ENCODE assay signal across 27 cellular contexts in genomic region chr5:145803617-145804016, GRCh38.
"Had no signal": no experiment of that assay in that cellular context is flagged by ENCODE, and none has a peak within 500 bp of the region (broad histone marks: within the 10 kb centered on the region; RNA-seq: fewer than 3 reads in every experiment).

No MANE protein-coding gene starts in this region.

- H3K27ac ChIP-seq: heart right ventricle, hepatocyte, left ventricle myocardium inferior, parathyroid adenoma, psoas muscle, right atrium auricular region, right lobe of liver, stomach, thoracic aorta, tibial artery, upper lobe of right lung had no signal

- H3K36me3 Mint-ChIP-seq: naive thymus-derived CD4-positive, alpha-beta T cell; natural killer cell treated with Interleukin-12 subunit alpha and Interleukin-12 subunit beta and Interleukin-15 and Interleukin-18, amount 100 ng/mL, for 72 hours; stimulated activated naive B cell treated with anti-CD40 and anti-IgM and Interleukin-4, amounts not matched to agents 10 μg/mL and 1 μg/mL and 100 μg/mL, for 72 hours had no signal

- H3K27me3 Mint-ChIP-seq: natural killer cell treated with Interleukin-12 subunit alpha and Interleukin-12 subunit beta and Interleukin-15 and Interleukin-18, amount 100 ng/mL, for 72 hours; stimulated activated naive B cell treated with anti-CD40 and anti-IgM and Interleukin-4, amounts not matched to agents 10 μg/mL and 1 μg/mL and 100 μg/mL, for 72 hours had no signal

- DNase-seq: heart right ventricle; islet precursor cell; kidney glomerular epithelial cell; left cardiac atrium; left ventricle myocardium inferior; mesendoderm; naive thymus-derived CD4-positive, alpha-beta T cell; nucleus accumbens; psoas muscle; right lobe of liver; stimulated activated CD4-positive, alpha-beta T cell treated with anti-CD3 and anti-CD28 coated beads, Interleukin-1b, Interleukin-23, amount 100 ng/mL, for 48 hours; stimulated activated CD4-positive, alpha-beta T cell treated with anti-CD3 and anti-CD28 coated beads, Interleukin-2, amount 100 ng/mL, for 48 hours; stimulated activated naive B cell treated with anti-CD40 and anti-IgM and Interleukin-4, amounts not matched to agents 10 μg/mL and 1 μg/mL and 100 μg/mL, for 72 hours; stimulated activated naive CD8-positive, alpha-beta T cell treated with anti-CD3 and anti-CD28 coated beads, Interleukin-15, Interleukin-2, amounts not matched to agents 100 U/mL and 50 U/mL, for 24 hours; stomach; tibial artery; trophoblast cell; upper lobe of right lung had no signal

- H3K9me3 ChIP-seq: left ventricle myocardium inferior, psoas muscle, right atrium auricular region, right lobe of liver, stomach, thoracic aorta, tibial artery, upper lobe of right lung had no signal

- H3K4me1 Mint-ChIP-seq: mesothelial cell of epicardium; naive thymus-derived CD4-positive, alpha-beta T cell; stimulated activated naive B cell treated with anti-CD40 and anti-IgM and Interleukin-4, amounts not matched to agents 10 μg/mL and 1 μg/mL and 100 μg/mL, for 72 hours had no signal

- H3K4me3 ChIP-seq: heart right ventricle, hepatocyte, left ventricle myocardium inferior, lung, psoas muscle, right atrium auricular region, right lobe of liver, smooth muscle cell, stomach, thoracic aorta, tibial artery, upper lobe of right lung had no signal

- H3K36me3 ChIP-seq: left ventricle myocardium inferior, right atrium auricular region, right lobe of liver, upper lobe of right lung had no signal

- H3K4me1 ChIP-seq: heart right ventricle, left ventricle myocardium inferior, parathyroid adenoma, psoas muscle, right atrium auricular region, right lobe of liver, stomach, tibial artery, upper lobe of right lung had no signal

- H3K27me3 ChIP-seq: heart right ventricle, hepatocyte, right atrium auricular region, right lobe of liver, stomach, tibial artery, upper lobe of right lung had no signal

- H3K27ac Mint-ChIP-seq: mesothelial cell of epicardium; naive thymus-derived CD4-positive, alpha-beta T cell; natural killer cell treated with Interleukin-12 subunit alpha and Interleukin-12 subunit beta and Interleukin-15 and Interleukin-18, amount 100 ng/mL, for 72 hours; stimulated activated naive B cell treated with anti-CD40 and anti-IgM and Interleukin-4, amounts not matched to agents 10 μg/mL and 1 μg/mL and 100 μg/mL, for 72 hours had no signal

- ATAC-seq: heart right ventricle; left cardiac atrium; naive thymus-derived CD4-positive, alpha-beta T cell; natural killer cell treated with Interleukin-12 subunit alpha and Interleukin-12 subunit beta and Interleukin-15 and Interleukin-18, amount 100 ng/mL, for 72 hours; psoas muscle; right lobe of liver; stimulated activated naive B cell treated with anti-CD40 and anti-IgM and Interleukin-4, amounts not matched to agents 10 μg/mL and 1 μg/mL and 100 μg/mL, for 72 hours; stimulated activated naive CD8-positive, alpha-beta T cell treated with anti-CD3 and anti-CD28 coated beads, Interleukin-15, Interleukin-2, amounts not matched to agents 100 U/mL and 50 U/mL, for 24 hours; upper lobe of right lung had no signal

- H3K9ac ChIP-seq: parathyroid adenoma had no signal

- H3K4me3 Mint-ChIP-seq: mesothelial cell of epicardium; naive thymus-derived CD4-positive, alpha-beta T cell; natural killer cell treated with Interleukin-12 subunit alpha and Interleukin-12 subunit beta and Interleukin-15 and Interleukin-18, amount 100 ng/mL, for 72 hours; neural crest cell; stimulated activated naive B cell treated with anti-CD40 and anti-IgM and Interleukin-4, amounts not matched to agents 10 μg/mL and 1 μg/mL and 100 μg/mL, for 72 hours had no signal

- H3K9me3 Mint-ChIP-seq: natural killer cell treated with Interleukin-12 subunit alpha and Interleukin-12 subunit beta and Interleukin-15 and Interleukin-18, amount 100 ng/mL, for 72 hours; neural crest cell; stimulated activated naive B cell treated with anti-CD40 and anti-IgM and Interleukin-4, amounts not matched to agents 10 μg/mL and 1 μg/mL and 100 μg/mL, for 72 hours had no signal
